In genomic region chr15:79170256-79170664, GRCh38 we compare ENCODE assay signal across 13 cellular contexts.
DNase-seq lines count a peak whose midpoint lies in the region; ATAC-seq and TF ChIP-seq lines count a peak whose summit lies in the region.
"Had no signal": no experiment of that assay in that cellular context is flagged by ENCODE, and none has a peak within 500 bp of the region (broad histone marks: within the 10 kb centered on the region; RNA-seq: fewer than 3 reads in every experiment).

No MANE protein-coding gene starts in this region.

- no peak for ATAC-seq in GM21576 (IDR thresholded peaks at IDR 0.05; ENCODE audit: unreplicated experiment)
- ATAC-seq in GM19035 (IDR thresholded peaks at IDR 0.05; ENCODE audit: unreplicated experiment): no peak
- ATAC-seq: body of pancreas, natural killer cell, T-helper 17 cell had no signal

- no peaks in the 10 kb centered on the region for H3K9me3 ChIP-seq in mesenchymal stem cell (ENCODE audit: control insufficient read depth, low read length)
- H3K9me3 ChIP-seq: body of pancreas had no signal

- WGBS in mesenchymal stem cell: 38% methylated on average over 6 of the region's 6 CpGs

- H3K9ac ChIP-seq in mesenchymal stem cell (ENCODE audit: low read length): peak overlapping the region; percentile 44

- H3K14ac ChIP-seq in mesenchymal stem cell (ENCODE audit: low read length in 2 of 2): no peak overlapping the region

- no peak overlapping the region for H3K4ac ChIP-seq in mesenchymal stem cell (ENCODE audit: low read depth in 1 of 2, low read length in 2 of 2)

- no peaks in the 10 kb centered on the region for H3K79me1 ChIP-seq in mesenchymal stem cell (replicated peaks; ENCODE audit: low read length, poor library complexity, severe bottlenecking)

- no peak overlapping the region for H4K8ac ChIP-seq in mesenchymal stem cell (ENCODE audit: low read length)

- no peak overlapping the region for H2BK5ac ChIP-seq in mesenchymal stem cell (ENCODE audit: low read depth, low read length, poor library complexity, severe bottlenecking)

- no peak overlapping the region for H3K4me3 ChIP-seq in AG10803 (ENCODE audit: low read length)
- no peak overlapping the region for H3K4me3 ChIP-seq in coronary artery
- H3K4me3 ChIP-seq in mesenchymal stem cell (ENCODE audit: insufficient read depth in 1 of 2, low read depth in 1 of 2, low read length in 2 of 2): no peak overlapping the region
- H3K4me3 ChIP-seq: body of pancreas had no signal

- H3K4me1 ChIP-seq in mesenchymal stem cell (ENCODE audit: control insufficient read depth, insufficient read depth, low read depth, low read length): peaks cover 21% of the 10 kb centered on the region

- no peak overlapping the region for H2AFZ ChIP-seq in mesenchymal stem cell (ENCODE audit: low read depth, low read length)

- DNase-seq in AG10803 (ENCODE audit: low read depth) (peak; percentile 21), LHCN-M2 (ENCODE audit: low read depth) (peak; percentile 83), coronary artery (ENCODE audit: low spot score) (peak; percentile 47), mesenchymal stem cell (peak; percentile 21), iPS-NIHi7 (ENCODE audit: extremely low spot score) (no peak)
- no peak for DNase-seq in stimulated activated CD8-positive, alpha-beta memory T cell treated with anti-CD3 and anti-CD28 coated beads, Interleukin-4, amount 100 ng/mL, for 48 hours
- DNase-seq: body of pancreas, Karpas-422, natural killer cell, NCI-H446, T-helper 17 cell had no signal

- peak overlapping the region; percentile 15 for H3K4me2 ChIP-seq in mesenchymal stem cell (ENCODE audit: low read length, poor library complexity, severe bottlenecking)

- no peaks in the 10 kb centered on the region for H3K36me3 ChIP-seq in mesenchymal stem cell (ENCODE audit: control insufficient read depth in 1 of 2, insufficient read depth in 2 of 2, low read depth in 1 of 2, low read length in 2 of 2)

- H2BK120ac ChIP-seq in mesenchymal stem cell (ENCODE audit: low read depth, low read length): no peak overlapping the region

- no peak overlapping the region for H3K23ac ChIP-seq in mesenchymal stem cell (ENCODE audit: low read length in 2 of 2)

- no peak overlapping the region for H2BK15ac ChIP-seq in mesenchymal stem cell (ENCODE audit: low read depth, poor library complexity, severe bottlenecking)

- H2BK12ac ChIP-seq in mesenchymal stem cell (ENCODE audit: low read length in 2 of 2): no peak overlapping the region

- H3K18ac ChIP-seq in mesenchymal stem cell (ENCODE audit: low read depth in 1 of 2, low read length in 2 of 2): no peak overlapping the region

- H4K91ac ChIP-seq in mesenchymal stem cell (ENCODE audit: low read length): no peak overlapping the region

- TF ChIP-seq CTCF in AG10803 (conservative IDR thresholded peaks at IDR 0.05; ENCODE audit: low read length): no peak
- TF ChIP-seq CTCF in coronary artery (IDR thresholded peaks at IDR 0.05): no peak

- H3K27me3 ChIP-seq in mesenchymal stem cell (ENCODE audit: control insufficient read depth in 1 of 2, insufficient read depth in 1 of 2, low read length in 2 of 2): peaks cover 0 to 40% of the 10 kb centered on the region in 2 experiments
- H3K27me3 ChIP-seq: body of pancreas had no signal

- H2AK5ac ChIP-seq in mesenchymal stem cell (ENCODE audit: low read length, severe bottlenecking): no peak overlapping the region

- no peak overlapping the region for H3K27ac ChIP-seq in coronary artery
- no peak overlapping the region for H3K27ac ChIP-seq in mesenchymal stem cell (ENCODE audit: low read length, poor library complexity, severe bottlenecking)
- H3K27ac ChIP-seq: body of pancreas had no signal

Comparison
In these comparisons a context has a peak if more than half of its experiments do, and no peak if none do; other contexts are left out.
1. DNase-seq: peak in AG10803 (single experiment), LHCN-M2 (single experiment), coronary artery (single experiment) and mesenchymal stem cell (single experiment); none in iPS-NIHi7 (single experiment) and stimulated activated CD8-positive, alpha-beta memory T cell treated with anti-CD3 and anti-CD28 coated beads, Interleukin-4, amount 100 ng/mL, for 48 hours (single experiment).